Comparison of ENCODE assay signal across 23 cellular contexts in genomic region chr20:57899554-57899953, GRCh38.
"Had no signal": no experiment of that assay in that cellular context is flagged by ENCODE, and none has a peak within 500 bp of the region (broad histone marks: within the 10 kb centered on the region; RNA-seq: fewer than 3 reads in every experiment).

No MANE protein-coding gene starts in this region.

- H3K9me3 ChIP-seq: lower lobe of right lung, ovary, prostate gland, stomach, suprapubic skin, tibial nerve, uterus had no signal

- H3K4me3 ChIP-seq: lower lobe of right lung, ovary, prostate gland, stomach, suprapubic skin, tibial nerve, uterus had no signal

- H3K4me1 ChIP-seq: lower lobe of right lung, prostate gland, stomach, uterus had no signal

- ATAC-seq: activated naive CD8-positive, alpha-beta T cell treated with anti-CD3 and anti-CD28 coated beads, Interleukin-2, amount 50 U/mL, for 24 hours; activated T-cell treated with anti-CD3 and anti-CD28 coated beads, Interleukin-2, amount 50 U/mL, for 72 hours; left lobe of liver; lower lobe of right lung; naive thymus-derived CD8-positive, alpha-beta T cell; stimulated activated effector memory CD8-positive, alpha-beta T cell treated with anti-CD3 and anti-CD28 coated beads, Interleukin-12 subunit alpha, Interleukin-12 subunit beta, amount 100 ng/mL, for 72 hours; T-helper 17 cell had no signal

- H3K27ac ChIP-seq: lower lobe of right lung, ovary, prostate gland, stomach, suprapubic skin, tibial nerve, uterus had no signal

- H3K9me3 Mint-ChIP-seq: activated B cell treated with CpG ODN at 0.5 μM for 24 hours; activated CD4-positive, alpha-beta memory T cell treated with anti-CD3 and anti-CD28 coated beads, Interleukin-2, amount 10 ng/mL, durations not matched to agents 7 days and 5 days; activated naive CD8-positive, alpha-beta T cell treated with anti-CD3 and anti-CD28 coated beads, Interleukin-2, amount 50 U/mL, for 24 hours; activated T-cell treated with anti-CD3 and anti-CD28 coated beads, Interleukin-2, amount 50 U/mL, for 72 hours; naive thymus-derived CD8-positive, alpha-beta T cell; stimulated activated effector memory CD8-positive, alpha-beta T cell treated with anti-CD3 and anti-CD28 coated beads, Interleukin-12 subunit alpha, Interleukin-12 subunit beta, amount 100 ng/mL, for 72 hours had no signal

- H3K4me1 Mint-ChIP-seq: activated B cell treated with CpG ODN at 0.5 μM for 24 hours; activated naive CD8-positive, alpha-beta T cell treated with anti-CD3 and anti-CD28 coated beads, Interleukin-2, amount 50 U/mL, for 24 hours had no signal

- H3K27ac Mint-ChIP-seq: activated B cell treated with CpG ODN at 0.5 μM for 24 hours; activated CD4-positive, alpha-beta memory T cell treated with anti-CD3 and anti-CD28 coated beads, Interleukin-2, amount 10 ng/mL, durations not matched to agents 7 days and 5 days; activated naive CD8-positive, alpha-beta T cell treated with anti-CD3 and anti-CD28 coated beads, Interleukin-2, amount 50 U/mL, for 24 hours; activated T-cell treated with anti-CD3 and anti-CD28 coated beads, Interleukin-2, amount 50 U/mL, for 72 hours; dendritic cell treated with granulocyte-macrophage colony-stimulating factor and Interleukin-4, amounts not matched to agents 40 ng/mL and 50 ng/mL, for 4 days; stimulated activated effector memory CD8-positive, alpha-beta T cell treated with anti-CD3 and anti-CD28 coated beads, Interleukin-12 subunit alpha, Interleukin-12 subunit beta, amount 100 ng/mL, for 72 hours; T-helper 17 cell had no signal

- DNase-seq: activated B cell treated with CpG ODN at 0.5 μM for 24 hours; activated CD4-positive, alpha-beta memory T cell treated with anti-CD3 and anti-CD28 coated beads, Interleukin-2, amount 10 ng/mL, durations not matched to agents 7 days and 5 days; activated CD4-positive, alpha-beta T cell treated with anti-CD3 and anti-CD28 coated beads for 48 hours; activated gamma-delta T cell; activated naive CD4-positive, alpha-beta T cell treated with anti-CD3 and anti-CD28 coated beads, Interleukin-2, amount 50 U/mL, for 16 hours; activated naive CD8-positive, alpha-beta T cell treated with anti-CD3 and anti-CD28 coated beads, Interleukin-2, amount 50 U/mL, for 24 hours; activated T-cell treated with anti-CD3 and anti-CD28 coated beads, Interleukin-2, amount 50 U/mL, for 72 hours; effector CD4-positive, alpha-beta T cell; kidney; lower lobe of right lung; naive thymus-derived CD8-positive, alpha-beta T cell; ovary; stimulated activated CD4-positive, alpha-beta T cell treated with anti-CD3 and anti-CD28 coated beads, Interleukin-2, amount 100 ng/mL, for 24 hours; stomach; T-helper 17 cell; uterus had no signal

- H3K27me3 ChIP-seq: ovary, suprapubic skin, tibial nerve, uterus had no signal

- H3K4me3 Mint-ChIP-seq: activated B cell treated with CpG ODN at 0.5 μM for 24 hours; activated CD4-positive, alpha-beta memory T cell treated with anti-CD3 and anti-CD28 coated beads, Interleukin-2, amount 10 ng/mL, durations not matched to agents 7 days and 5 days; activated naive CD8-positive, alpha-beta T cell treated with anti-CD3 and anti-CD28 coated beads, Interleukin-2, amount 50 U/mL, for 24 hours; activated T-cell treated with anti-CD3 and anti-CD28 coated beads, Interleukin-2, amount 50 U/mL, for 72 hours; brain; dendritic cell treated with granulocyte-macrophage colony-stimulating factor and Interleukin-4, amounts not matched to agents 40 ng/mL and 50 ng/mL, for 4 days; naive thymus-derived CD8-positive, alpha-beta T cell; stimulated activated effector memory CD8-positive, alpha-beta T cell treated with anti-CD3 and anti-CD28 coated beads, Interleukin-12 subunit alpha, Interleukin-12 subunit beta, amount 100 ng/mL, for 72 hours; T-helper 17 cell had no signal

- H3K36me3 ChIP-seq: lower lobe of right lung, ovary, prostate gland, stomach, suprapubic skin, tibial nerve, uterus had no signal

- H3K36me3 Mint-ChIP-seq: brain; naive thymus-derived CD8-positive, alpha-beta T cell; stimulated activated effector memory CD8-positive, alpha-beta T cell treated with anti-CD3 and anti-CD28 coated beads, Interleukin-12 subunit alpha, Interleukin-12 subunit beta, amount 100 ng/mL, for 72 hours had no signal
